1 cellular context compared by ENCODE assay signal in the genomic region with DNA sequence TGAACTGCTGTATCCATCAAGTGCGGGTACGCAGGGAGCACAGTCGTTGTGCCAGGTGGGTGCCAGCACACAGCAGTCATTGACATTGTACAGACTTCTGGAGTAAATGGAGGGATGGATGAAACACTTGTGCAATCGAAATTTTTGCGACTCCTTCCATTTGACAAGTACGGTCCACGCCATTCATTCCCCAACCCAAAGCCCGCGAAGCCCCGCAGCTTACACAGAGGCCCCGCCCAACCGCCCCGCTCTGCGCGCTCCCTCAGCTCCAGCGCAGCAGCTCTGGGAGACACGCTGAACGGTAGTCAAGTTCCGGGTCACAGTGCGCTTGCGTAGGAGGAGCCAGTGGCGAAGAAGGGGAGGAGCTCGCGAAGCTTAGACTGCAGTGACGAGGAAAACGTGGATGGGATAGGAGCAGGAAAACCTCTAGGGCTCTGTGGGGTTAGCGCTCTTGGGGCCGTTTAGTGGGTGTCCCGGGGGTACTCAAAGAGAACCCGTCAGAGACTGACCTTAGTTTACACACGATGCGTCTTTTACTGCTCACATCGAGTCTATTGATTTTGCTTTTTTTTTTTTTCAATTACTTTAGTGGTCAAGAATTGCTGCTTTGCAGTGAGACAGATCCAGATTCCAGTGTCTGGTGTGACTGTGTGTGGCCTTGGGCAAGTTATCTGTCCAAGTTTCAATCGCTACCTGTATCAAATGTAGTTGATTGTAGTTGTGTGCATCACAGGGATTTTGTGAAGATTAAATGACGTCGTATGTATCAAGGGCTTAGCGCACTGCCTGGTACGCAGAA.
A peak's percentile ranks its signal among the peaks of the same experiment; 100 is the strongest.
TF ChIP-seq lines count a peak whose summit lies in the region.

No MANE protein-coding gene starts in this region.

TF ChIP-seq in HepG2, 621 proteins besides CTCF, POLR2A, EP300 and RAD21 (continued from another document and continues in another):
- TF ChIP-seq, protein P1, sequence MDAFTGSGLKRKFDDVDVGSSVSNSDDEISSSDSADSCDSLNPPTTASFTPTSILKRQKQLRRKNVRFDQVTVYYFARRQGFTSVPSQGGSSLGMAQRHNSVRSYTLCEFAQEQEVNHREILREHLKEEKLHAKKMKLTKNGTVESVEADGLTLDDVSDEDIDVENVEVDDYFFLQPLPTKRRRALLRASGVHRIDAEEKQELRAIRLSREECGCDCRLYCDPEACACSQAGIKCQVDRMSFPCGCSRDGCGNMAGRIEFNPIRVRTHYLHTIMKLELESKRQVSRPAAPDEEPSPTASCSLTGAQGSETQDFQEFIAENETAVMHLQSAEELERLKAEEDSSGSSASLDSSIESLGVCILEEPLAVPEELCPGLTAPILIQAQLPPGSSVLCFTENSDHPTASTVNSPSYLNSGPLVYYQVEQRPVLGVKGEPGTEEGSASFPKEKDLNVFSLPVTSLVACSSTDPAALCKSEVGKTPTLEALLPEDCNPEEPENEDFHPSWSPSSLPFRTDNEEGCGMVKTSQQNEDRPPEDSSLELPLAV (CRISPR knock-in tag; conservative IDR thresholded peaks at IDR 0.05; ENCODE audit: low read depth): no peak
- TF ChIP-seq ZNF747 (CRISPR knock-in tag; IDR thresholded peaks at IDR 0.05; ENCODE audit: borderline replicate concordance) (0 out of 2 replicates have a peak, but pooled peaks have one; percentile 6), FOXM1 (CRISPR knock-in tag; IDR thresholded peaks at IDR 0.05) (no peak), XRCC5 (optimal IDR thresholded peaks at IDR 0.05; ENCODE audit: low read length) (no peak), BHLHE40 (IDR thresholded peaks at IDR 0.05; ENCODE audit: low read length) (no peak), MYNN (CRISPR knock-in tag; IDR thresholded peaks at IDR 0.05; ENCODE audit: low read depth) (no peak), ZNF256 (CRISPR knock-in tag; conservative IDR thresholded peaks at IDR 0.05) (no peak), ZNF101 (CRISPR knock-in tag; IDR thresholded peaks at IDR 0.05; ENCODE audit: borderline replicate concordance, low read depth) (no peak), ARID2 (CRISPR knock-in tag; IDR thresholded peaks at IDR 0.05; ENCODE audit: borderline replicate concordance) (no peak), ZFY (CRISPR knock-in tag; IDR thresholded peaks at IDR 0.05) (peak; percentile 45), ZNF772 (CRISPR knock-in tag; IDR thresholded peaks at IDR 0.05) (peak; percentile 63; the same call in 1 of the 2 replicates), ZNF678 (CRISPR knock-in tag; IDR thresholded peaks at IDR 0.05) (peak; percentile 82; the same call in 1 of the 2 replicates), SP140L (CRISPR knock-in tag; IDR thresholded peaks at IDR 0.05; ENCODE audit: borderline replicate concordance) (0 out of 2 replicates have a peak, but pooled peaks have one; percentile 69), ZIK1 (CRISPR knock-in tag; IDR thresholded peaks at IDR 0.05; ENCODE audit: borderline replicate concordance, low read depth) (no peak), ZC3H4 (CRISPR knock-in tag; IDR thresholded peaks at IDR 0.05; ENCODE audit: borderline replicate concordance) (no peak), TCF7 (IDR thresholded peaks at IDR 0.05; ENCODE audit: low read depth) (no peak), ZNF776 (CRISPR knock-in tag; IDR thresholded peaks at IDR 0.05) (no peak), ZNF607 (CRISPR knock-in tag; IDR thresholded peaks at IDR 0.05; ENCODE audit: borderline replicate concordance) (no peak), ZNF660 (CRISPR knock-in tag; IDR thresholded peaks at IDR 0.05; ENCODE audit: borderline replicate concordance, low read depth) (no peak), ZNF431 (CRISPR knock-in tag; IDR thresholded peaks at IDR 0.05; ENCODE audit: borderline replicate concordance, low read depth) (no peak), SP5 (CRISPR knock-in tag; IDR thresholded peaks at IDR 0.05; ENCODE audit: borderline replicate concordance, low read depth) (peak; percentile 43; the same call in 1 of the 2 replicates), ZNF460 (CRISPR knock-in tag; IDR thresholded peaks at IDR 0.05; ENCODE audit: borderline replicate concordance) (no peak), CENPX (CRISPR knock-in tag; IDR thresholded peaks at IDR 0.05) (no peak), TEAD2 (CRISPR knock-in tag; IDR thresholded peaks at IDR 0.05) (no peak), ZNF331 (CRISPR knock-in tag; IDR thresholded peaks at IDR 0.05) (no peak), TGIF2 (CRISPR knock-in tag; IDR thresholded peaks at IDR 0.05) (no peak; the same call in 1 of the 2 replicates)
- TF ChIP-seq, protein P2, sequence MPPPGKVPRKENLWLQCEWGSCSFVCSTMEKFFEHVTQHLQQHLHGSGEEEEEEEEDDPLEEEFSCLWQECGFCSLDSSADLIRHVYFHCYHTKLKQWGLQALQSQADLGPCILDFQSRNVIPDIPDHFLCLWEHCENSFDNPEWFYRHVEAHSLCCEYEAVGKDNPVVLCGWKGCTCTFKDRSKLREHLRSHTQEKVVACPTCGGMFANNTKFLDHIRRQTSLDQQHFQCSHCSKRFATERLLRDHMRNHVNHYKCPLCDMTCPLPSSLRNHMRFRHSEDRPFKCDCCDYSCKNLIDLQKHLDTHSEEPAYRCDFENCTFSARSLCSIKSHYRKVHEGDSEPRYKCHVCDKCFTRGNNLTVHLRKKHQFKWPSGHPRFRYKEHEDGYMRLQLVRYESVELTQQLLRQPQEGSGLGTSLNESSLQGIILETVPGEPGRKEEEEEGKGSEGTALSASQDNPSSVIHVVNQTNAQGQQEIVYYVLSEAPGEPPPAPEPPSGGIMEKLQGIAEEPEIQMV (CRISPR knock-in tag; IDR thresholded peaks at IDR 0.05; ENCODE audit: low read depth): no peak
- TF ChIP-seq, protein P3, sequence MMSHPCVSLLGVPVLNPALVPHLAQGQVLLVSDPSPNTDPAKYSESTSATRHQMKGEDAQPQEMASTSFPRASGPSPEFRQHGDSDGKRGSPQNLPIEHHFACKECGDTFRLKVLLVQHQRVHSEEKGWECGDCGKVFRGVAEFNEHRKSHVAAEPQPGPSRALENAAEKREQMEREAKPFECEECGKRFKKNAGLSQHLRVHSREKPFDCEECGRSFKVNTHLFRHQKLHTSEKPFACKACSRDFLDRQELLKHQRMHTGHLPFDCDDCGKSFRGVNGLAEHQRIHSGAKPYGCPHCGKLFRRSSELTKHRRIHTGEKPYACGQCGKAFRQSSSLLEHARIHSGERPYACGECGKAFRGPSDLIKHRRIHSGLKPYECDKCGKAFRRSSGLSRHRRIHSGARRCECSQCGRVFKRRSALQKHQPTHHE (CRISPR knock-in tag; IDR thresholded peaks at IDR 0.05; ENCODE audit: borderline replicate concordance): 0 out of 2 replicates have a peak, but pooled peaks have one; percentile 72
- TF ChIP-seq, protein P4, sequence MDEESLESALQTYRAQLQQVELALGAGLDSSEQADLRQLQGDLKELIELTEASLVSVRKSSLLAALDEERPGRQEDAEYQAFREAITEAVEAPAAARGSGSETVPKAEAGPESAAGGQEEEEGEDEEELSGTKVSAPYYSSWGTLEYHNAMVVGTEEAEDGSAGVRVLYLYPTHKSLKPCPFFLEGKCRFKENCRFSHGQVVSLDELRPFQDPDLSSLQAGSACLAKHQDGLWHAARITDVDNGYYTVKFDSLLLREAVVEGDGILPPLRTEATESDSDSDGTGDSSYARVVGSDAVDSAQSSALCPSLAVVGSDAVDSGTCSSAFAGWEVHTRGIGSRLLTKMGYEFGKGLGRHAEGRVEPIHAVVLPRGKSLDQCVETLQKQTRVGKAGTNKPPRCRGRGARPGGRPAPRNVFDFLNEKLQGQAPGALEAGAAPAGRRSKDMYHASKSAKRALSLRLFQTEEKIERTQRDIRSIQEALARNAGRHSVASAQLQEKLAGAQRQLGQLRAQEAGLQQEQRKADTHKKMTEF (CRISPR knock-in tag; IDR thresholded peaks at IDR 0.05): peak; percentile 62
- TF ChIP-seq, protein P5, sequence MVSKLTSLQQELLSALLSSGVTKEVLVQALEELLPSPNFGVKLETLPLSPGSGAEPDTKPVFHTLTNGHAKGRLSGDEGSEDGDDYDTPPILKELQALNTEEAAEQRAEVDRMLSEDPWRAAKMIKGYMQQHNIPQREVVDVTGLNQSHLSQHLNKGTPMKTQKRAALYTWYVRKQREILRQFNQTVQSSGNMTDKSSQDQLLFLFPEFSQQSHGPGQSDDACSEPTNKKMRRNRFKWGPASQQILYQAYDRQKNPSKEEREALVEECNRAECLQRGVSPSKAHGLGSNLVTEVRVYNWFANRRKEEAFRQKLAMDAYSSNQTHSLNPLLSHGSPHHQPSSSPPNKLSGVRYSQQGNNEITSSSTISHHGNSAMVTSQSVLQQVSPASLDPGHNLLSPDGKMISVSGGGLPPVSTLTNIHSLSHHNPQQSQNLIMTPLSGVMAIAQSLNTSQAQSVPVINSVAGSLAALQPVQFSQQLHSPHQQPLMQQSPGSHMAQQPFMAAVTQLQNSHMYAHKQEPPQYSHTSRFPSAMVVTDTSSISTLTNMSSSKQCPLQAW (CRISPR knock-in tag; IDR thresholded peaks at IDR 0.05): no peak
- TF ChIP-seq, protein P6, sequence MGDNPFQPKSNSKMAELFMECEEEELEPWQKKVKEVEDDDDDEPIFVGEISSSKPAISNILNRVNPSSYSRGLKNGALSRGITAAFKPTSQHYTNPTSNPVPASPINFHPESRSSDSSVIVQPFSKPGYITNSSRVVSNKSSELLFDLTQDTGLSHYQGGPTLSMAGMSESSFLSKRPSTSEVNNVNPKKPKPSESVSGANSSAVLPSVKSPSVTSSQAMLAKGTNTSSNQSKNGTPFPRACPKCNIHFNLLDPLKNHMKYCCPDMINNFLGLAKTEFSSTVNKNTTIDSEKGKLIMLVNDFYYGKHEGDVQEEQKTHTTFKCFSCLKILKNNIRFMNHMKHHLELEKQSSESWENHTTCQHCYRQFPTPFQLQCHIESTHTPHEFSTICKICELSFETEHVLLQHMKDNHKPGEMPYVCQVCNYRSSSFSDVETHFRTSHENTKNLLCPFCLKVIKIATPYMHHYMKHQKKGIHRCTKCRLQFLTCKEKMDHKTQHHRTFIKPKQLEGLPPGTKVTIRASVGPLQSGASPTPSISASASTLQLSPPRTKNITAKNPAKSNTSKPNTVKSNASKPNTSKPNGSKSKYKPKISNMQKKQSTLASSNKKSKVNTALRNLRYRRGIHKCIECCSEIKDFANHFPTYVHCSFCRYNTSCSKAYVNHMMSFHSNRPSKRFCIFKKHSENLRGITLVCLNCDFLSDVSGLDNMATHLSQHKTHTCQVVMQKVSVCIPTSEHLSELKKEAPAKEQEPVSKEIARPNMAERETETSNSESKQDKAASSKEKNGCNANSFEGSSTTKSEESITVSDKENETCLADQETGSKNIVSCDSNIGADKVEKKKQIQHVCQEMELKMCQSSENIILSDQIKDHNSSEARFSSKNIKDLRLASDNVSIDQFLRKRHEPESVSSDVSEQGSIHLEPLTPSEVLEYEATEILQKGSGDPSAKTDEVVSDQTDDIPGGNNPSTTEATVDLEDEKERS (CRISPR knock-in tag; IDR thresholded peaks at IDR 0.05): no peak
- TF ChIP-seq, protein P7, sequence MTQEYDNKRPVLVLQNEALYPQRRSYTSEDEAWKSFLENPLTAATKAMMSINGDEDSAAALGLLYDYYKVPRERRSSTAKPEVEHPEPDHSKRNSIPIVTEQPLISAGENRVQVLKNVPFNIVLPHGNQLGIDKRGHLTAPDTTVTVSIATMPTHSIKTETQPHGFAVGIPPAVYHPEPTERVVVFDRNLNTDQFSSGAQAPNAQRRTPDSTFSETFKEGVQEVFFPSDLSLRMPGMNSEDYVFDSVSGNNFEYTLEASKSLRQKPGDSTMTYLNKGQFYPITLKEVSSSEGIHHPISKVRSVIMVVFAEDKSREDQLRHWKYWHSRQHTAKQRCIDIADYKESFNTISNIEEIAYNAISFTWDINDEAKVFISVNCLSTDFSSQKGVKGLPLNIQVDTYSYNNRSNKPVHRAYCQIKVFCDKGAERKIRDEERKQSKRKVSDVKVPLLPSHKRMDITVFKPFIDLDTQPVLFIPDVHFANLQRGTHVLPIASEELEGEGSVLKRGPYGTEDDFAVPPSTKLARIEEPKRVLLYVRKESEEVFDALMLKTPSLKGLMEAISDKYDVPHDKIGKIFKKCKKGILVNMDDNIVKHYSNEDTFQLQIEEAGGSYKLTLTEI (CRISPR knock-in tag; conservative IDR thresholded peaks at IDR 0.05): no peak
- TF ChIP-seq, protein P8, sequence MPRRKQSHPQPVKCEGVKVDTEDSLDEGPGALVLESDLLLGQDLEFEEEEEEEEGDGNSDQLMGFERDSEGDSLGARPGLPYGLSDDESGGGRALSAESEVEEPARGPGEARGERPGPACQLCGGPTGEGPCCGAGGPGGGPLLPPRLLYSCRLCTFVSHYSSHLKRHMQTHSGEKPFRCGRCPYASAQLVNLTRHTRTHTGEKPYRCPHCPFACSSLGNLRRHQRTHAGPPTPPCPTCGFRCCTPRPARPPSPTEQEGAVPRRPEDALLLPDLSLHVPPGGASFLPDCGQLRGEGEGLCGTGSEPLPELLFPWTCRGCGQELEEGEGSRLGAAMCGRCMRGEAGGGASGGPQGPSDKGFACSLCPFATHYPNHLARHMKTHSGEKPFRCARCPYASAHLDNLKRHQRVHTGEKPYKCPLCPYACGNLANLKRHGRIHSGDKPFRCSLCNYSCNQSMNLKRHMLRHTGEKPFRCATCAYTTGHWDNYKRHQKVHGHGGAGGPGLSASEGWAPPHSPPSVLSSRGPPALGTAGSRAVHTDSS (CRISPR knock-in tag; conservative IDR thresholded peaks at IDR 0.05): no peak
- TF ChIP-seq, protein P9, sequence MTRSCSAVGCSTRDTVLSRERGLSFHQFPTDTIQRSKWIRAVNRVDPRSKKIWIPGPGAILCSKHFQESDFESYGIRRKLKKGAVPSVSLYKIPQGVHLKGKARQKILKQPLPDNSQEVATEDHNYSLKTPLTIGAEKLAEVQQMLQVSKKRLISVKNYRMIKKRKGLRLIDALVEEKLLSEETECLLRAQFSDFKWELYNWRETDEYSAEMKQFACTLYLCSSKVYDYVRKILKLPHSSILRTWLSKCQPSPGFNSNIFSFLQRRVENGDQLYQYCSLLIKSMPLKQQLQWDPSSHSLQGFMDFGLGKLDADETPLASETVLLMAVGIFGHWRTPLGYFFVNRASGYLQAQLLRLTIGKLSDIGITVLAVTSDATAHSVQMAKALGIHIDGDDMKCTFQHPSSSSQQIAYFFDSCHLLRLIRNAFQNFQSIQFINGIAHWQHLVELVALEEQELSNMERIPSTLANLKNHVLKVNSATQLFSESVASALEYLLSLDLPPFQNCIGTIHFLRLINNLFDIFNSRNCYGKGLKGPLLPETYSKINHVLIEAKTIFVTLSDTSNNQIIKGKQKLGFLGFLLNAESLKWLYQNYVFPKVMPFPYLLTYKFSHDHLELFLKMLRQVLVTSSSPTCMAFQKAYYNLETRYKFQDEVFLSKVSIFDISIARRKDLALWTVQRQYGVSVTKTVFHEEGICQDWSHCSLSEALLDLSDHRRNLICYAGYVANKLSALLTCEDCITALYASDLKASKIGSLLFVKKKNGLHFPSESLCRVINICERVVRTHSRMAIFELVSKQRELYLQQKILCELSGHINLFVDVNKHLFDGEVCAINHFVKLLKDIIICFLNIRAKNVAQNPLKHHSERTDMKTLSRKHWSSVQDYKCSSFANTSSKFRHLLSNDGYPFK (CRISPR knock-in tag; IDR thresholded peaks at IDR 0.05; ENCODE audit: borderline replicate concordance): no peak; the same call in 1 of the 2 replicates
- TF ChIP-seq, protein P10, sequence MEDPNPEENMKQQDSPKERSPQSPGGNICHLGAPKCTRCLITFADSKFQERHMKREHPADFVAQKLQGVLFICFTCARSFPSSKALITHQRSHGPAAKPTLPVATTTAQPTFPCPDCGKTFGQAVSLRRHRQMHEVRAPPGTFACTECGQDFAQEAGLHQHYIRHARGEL (CRISPR knock-in tag; IDR thresholded peaks at IDR 0.05): no peak
- TF ChIP-seq, protein P11, sequence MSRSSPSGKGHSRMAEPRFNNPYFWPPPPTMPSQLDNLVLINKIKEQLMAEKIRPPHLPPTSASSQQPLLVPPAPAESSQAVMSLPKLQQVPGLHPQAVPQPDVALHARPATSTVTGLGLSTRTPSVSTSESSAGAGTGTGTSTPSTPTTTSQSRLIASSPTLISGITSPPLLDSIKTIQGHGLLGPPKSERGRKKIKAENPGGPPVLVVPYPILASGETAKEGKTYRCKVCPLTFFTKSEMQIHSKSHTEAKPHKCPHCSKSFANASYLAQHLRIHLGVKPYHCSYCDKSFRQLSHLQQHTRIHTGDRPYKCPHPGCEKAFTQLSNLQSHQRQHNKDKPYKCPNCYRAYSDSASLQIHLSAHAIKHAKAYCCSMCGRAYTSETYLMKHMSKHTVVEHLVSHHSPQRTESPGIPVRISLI (CRISPR knock-in tag; IDR thresholded peaks at IDR 0.05; ENCODE audit: borderline replicate concordance): no peak; the same call in 1 of the 2 replicates
